Comparison of ENCODE assay signal across 22 cellular contexts in the genomic region with DNA sequence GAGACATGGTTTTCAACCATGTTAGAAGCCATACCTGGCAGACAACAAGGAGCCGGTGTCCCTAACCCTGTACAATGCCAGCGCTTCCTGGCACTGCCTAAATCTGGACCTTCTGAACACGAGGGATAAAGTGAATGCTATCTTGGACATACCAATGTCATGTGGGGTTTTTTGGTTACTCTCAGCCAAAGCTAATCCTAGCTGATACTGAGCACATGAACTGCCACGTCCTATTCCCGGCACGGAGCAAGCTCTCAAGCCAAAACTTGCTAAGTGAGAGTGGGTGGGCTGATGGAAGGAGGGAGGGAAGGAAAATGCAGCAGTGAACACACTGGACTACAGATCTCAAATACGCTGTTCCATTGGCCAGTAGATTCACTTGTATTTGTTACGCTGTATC.
DNase-seq lines count a peak whose midpoint lies in the region; ATAC-seq, FAIRE-seq and TF ChIP-seq lines count a peak whose summit lies in the region.
"Had no signal": no experiment of that assay in that cellular context is flagged by ENCODE, and none has a peak within 500 bp of the region (broad histone marks: within the 10 kb centered on the region; RNA-seq: fewer than 3 reads in every experiment).

No MANE protein-coding gene starts in this region.

- no peaks in the 10 kb centered on the region for H3K9me3 ChIP-seq in neural progenitor cell (ENCODE audit: low read depth)
- H3K9me3 ChIP-seq in kidney (ENCODE audit: control insufficient read depth in 1 of 2, low read length in 2 of 2) = no peaks in the 10 kb centered on the region
- no peaks in the 10 kb centered on the region for H3K9me3 ChIP-seq in spleen
- H3K9me3 ChIP-seq: MG63, Peyer's patch, SJSA1 had no signal

- H3K9ac ChIP-seq in neural progenitor cell = no peak overlapping the region
- H3K9ac ChIP-seq in kidney (ENCODE audit: low read length in 2 of 2) = no peak overlapping the region

- H3K4me3 ChIP-seq in neural progenitor cell (no peak overlapping the region), kidney (ENCODE audit: low read length in 2 of 2) (no peak overlapping the region), spleen (no peak overlapping the region)
- H3K4me3 ChIP-seq: MG63, Peyer's patch, SJSA1 had no signal

- H3K9me3 Mint-ChIP-seq in activated naive CD8-positive, alpha-beta T cell (ENCODE audit: low read depth) = no peaks in the 10 kb centered on the region
- H3K9me3 Mint-ChIP-seq in activated naive CD8-positive, alpha-beta T cell treated with anti-CD3 and anti-CD28 coated beads, Interleukin-2, amount 50 U/mL, for 24 hours = no peaks in the 10 kb centered on the region
- no peaks in the 10 kb centered on the region for H3K9me3 Mint-ChIP-seq in activated CD4-positive, alpha-beta memory T cell treated with anti-CD3 and anti-CD28 coated beads for 36 hours
- peaks cover 21% of the 10 kb centered on the region for H3K9me3 Mint-ChIP-seq in neural progenitor cell
- H3K9me3 Mint-ChIP-seq: CD8-positive, alpha-beta memory T cell had no signal

- H3K27me3 Mint-ChIP-seq in activated naive CD8-positive, alpha-beta T cell = no peaks in the 10 kb centered on the region
- peaks cover 9% of the 10 kb centered on the region for H3K27me3 Mint-ChIP-seq in activated naive CD8-positive, alpha-beta T cell treated with anti-CD3 and anti-CD28 coated beads, Interleukin-2, amount 50 U/mL, for 24 hours
- H3K27me3 Mint-ChIP-seq in activated CD4-positive, alpha-beta memory T cell treated with anti-CD3 and anti-CD28 coated beads for 36 hours = no peaks in the 10 kb centered on the region
- H3K27me3 Mint-ChIP-seq in neural progenitor cell (ENCODE audit: insufficient read depth, low read depth) = peaks cover 5% of the 10 kb centered on the region

- no peak for ATAC-seq in activated naive CD8-positive, alpha-beta T cell treated with anti-CD3 and anti-CD28 coated beads, Interleukin-2, amount 50 U/mL, for 24 hours

- H3K4me2 ChIP-seq in neural progenitor cell = no peak overlapping the region

- H3K36me3 ChIP-seq in neural progenitor cell (no peaks in the 10 kb centered on the region), kidney (ENCODE audit: control insufficient read depth in 1 of 2, insufficient read depth in 2 of 2, low read length in 2 of 2) (no peaks in the 10 kb centered on the region), spleen (no peaks in the 10 kb centered on the region)
- H3K36me3 ChIP-seq: MG63, Peyer's patch, SJSA1 had no signal

- POLR2A ChIA-PET in activated CD4-positive, alpha-beta memory T cell treated with anti-CD3 and anti-CD28 coated beads for 36 hours (lab: Charles Lee) = interaction anchor here (2.5 kb wide), 1 partner anchor 11 kb away, joined by 16 read pairs; no protein-coding TSS in a partner anchor

- TF ChIP-seq CTCF in neural progenitor cell (IDR thresholded peaks at IDR 0.05) = no peak
- TF ChIP-seq CTCF in kidney (IDR thresholded peaks at IDR 0.05; ENCODE audit: borderline replicate concordance, extremely low read depth, insufficient read depth) = no peak
- no peak for TF ChIP-seq CTCF in spleen (IDR thresholded peaks at IDR 0.05 in 8 of 11, conservative IDR thresholded peaks at IDR 0.05 in 3 of 11)

- no peak overlapping the region for H2AFZ ChIP-seq in neural progenitor cell (replicated peaks)

- H3F3A ChIP-seq in neural progenitor cell (ENCODE audit: low read depth) = no peaks in the 10 kb centered on the region

- H3K4me1 ChIP-seq in neural progenitor cell = peaks cover 5% of the 10 kb centered on the region
- H3K4me1 ChIP-seq in kidney (ENCODE audit: control insufficient read depth in 1 of 2, insufficient read depth in 1 of 2, low read depth in 1 of 2, low read length in 2 of 2) = peaks cover 0 to 4% of the 10 kb centered on the region in 2 donors
- H3K4me1 ChIP-seq in spleen = no peaks in the 10 kb centered on the region
- H3K4me1 ChIP-seq: Peyer's patch had no signal

- no peak for DNase-seq in activated naive CD8-positive, alpha-beta T cell treated with anti-CD3 and anti-CD28 coated beads, Interleukin-2, amount 50 U/mL, for 24 hours
- no peak for DNase-seq in GM12891 (ENCODE audit: insufficient read length, low spot score)
- DNase-seq in activated CD4-positive, alpha-beta memory T cell treated with anti-CD3 and anti-CD28 coated beads for 36 hours = no peak
- no peak for DNase-seq in neural progenitor cell (ENCODE audit: low spot score)
- no peak for DNase-seq in kidney
- no peak for DNase-seq in spleen
- DNase-seq: AML-193; C1 segment of cervical spinal cord; Calu3; CD8-positive, alpha-beta memory T cell; GDM1; Kasumi-1; MG63; NCI-H1417; NCI-H1694 treated with DMSO at 0.1 percent for 48 hours; NCI-H2081 treated with DMSO at 0.1 percent for 48 hours; NCI-H2171 treated with DMSO at 0.1 percent for 48 hours; NCI-H526; Peyer's patch had no signal

- FAIRE-seq in GM12891 (lab: Jason Lieb, UNC) (peak; percentile 31), kidney (lab: Jason Lieb, UNC) (no peak)
- FAIRE-seq: H54 had no signal

- H3K27me3 ChIP-seq in neural progenitor cell (no peaks in the 10 kb centered on the region), spleen (replicated peaks in 1 of 7) (peaks cover 0 to 4% (median 0%) of the 10 kb centered on the region in 7 donors)
- H3K27me3 ChIP-seq: MG63, Peyer's patch, SJSA1 had no signal

- CTCF ChIA-PET in activated CD4-positive, alpha-beta memory T cell treated with anti-CD3 and anti-CD28 coated beads for 36 hours (lab: Charles Lee) = interaction anchor here (2.3 kb wide), 1 partner anchor 17 kb away, joined by 5 read pairs; no protein-coding TSS in a partner anchor

- no peak overlapping the region for H3K27ac ChIP-seq in neural progenitor cell
- no peak overlapping the region for H3K27ac ChIP-seq in kidney (ENCODE audit: low read depth in 2 of 2, low read length in 2 of 2)
- no peak overlapping the region for H3K27ac ChIP-seq in spleen
- H3K27ac ChIP-seq: Peyer's patch, SJSA1 had no signal

- H4K20me1 ChIP-seq in neural progenitor cell (ENCODE audit: low read depth) = no peaks in the 10 kb centered on the region

- intact Hi-C loops in activated CD4-positive, alpha-beta memory T cell treated with anti-CD3 and anti-CD28 coated beads for 36 hours (cut with micrococcal nuclease) = loop anchor here (5.0 kb wide), 3 partner anchors 54 to 301 kb away; a partner anchor contains a TSS
- intact Hi-C loops in kidney (cut with DNase I) (no loop called here), spleen (cut with DNase I; ENCODE audit: low total_unique reads) (no loop called here)

- H3K4me3 Mint-ChIP-seq in activated naive CD8-positive, alpha-beta T cell = peak overlapping the region; percentile 27
- H3K4me3 Mint-ChIP-seq in activated naive CD8-positive, alpha-beta T cell treated with anti-CD3 and anti-CD28 coated beads, Interleukin-2, amount 50 U/mL, for 24 hours = no peak overlapping the region
- no peak overlapping the region for H3K4me3 Mint-ChIP-seq in activated CD4-positive, alpha-beta memory T cell treated with anti-CD3 and anti-CD28 coated beads for 36 hours
- H3K4me3 Mint-ChIP-seq in neural progenitor cell = no peak overlapping the region

- H3K4me1 Mint-ChIP-seq in activated naive CD8-positive, alpha-beta T cell (ENCODE audit: low read depth) = peaks cover 29% of the 10 kb centered on the region
- peaks cover 54% of the 10 kb centered on the region for H3K4me1 Mint-ChIP-seq in activated naive CD8-positive, alpha-beta T cell treated with anti-CD3 and anti-CD28 coated beads, Interleukin-2, amount 50 U/mL, for 24 hours
- H3K4me1 Mint-ChIP-seq in activated CD4-positive, alpha-beta memory T cell treated with anti-CD3 and anti-CD28 coated beads for 36 hours (ENCODE audit: low read depth) = peaks cover 56% of the 10 kb centered on the region
- peaks cover 3% of the 10 kb centered on the region for H3K4me1 Mint-ChIP-seq in neural progenitor cell

- H3K36me3 Mint-ChIP-seq in activated naive CD8-positive, alpha-beta T cell = no peaks in the 10 kb centered on the region
- no peaks in the 10 kb centered on the region for H3K36me3 Mint-ChIP-seq in activated naive CD8-positive, alpha-beta T cell treated with anti-CD3 and anti-CD28 coated beads, Interleukin-2, amount 50 U/mL, for 24 hours (ENCODE audit: low read depth)
- H3K36me3 Mint-ChIP-seq in activated CD4-positive, alpha-beta memory T cell treated with anti-CD3 and anti-CD28 coated beads for 36 hours = no peaks in the 10 kb centered on the region
- no peaks in the 10 kb centered on the region for H3K36me3 Mint-ChIP-seq in neural progenitor cell
- H3K36me3 Mint-ChIP-seq: CD8-positive, alpha-beta memory T cell had no signal

- WGBS in spleen, 5 donors = 82 to 93% (median 87%) methylated on average over 7 to 8 of the region's 8 CpGs

- H3K27ac Mint-ChIP-seq in activated naive CD8-positive, alpha-beta T cell = peak overlapping the region; percentile 16
- H3K27ac Mint-ChIP-seq in activated naive CD8-positive, alpha-beta T cell treated with anti-CD3 and anti-CD28 coated beads, Interleukin-2, amount 50 U/mL, for 24 hours = no peak overlapping the region
- H3K27ac Mint-ChIP-seq in activated CD4-positive, alpha-beta memory T cell treated with anti-CD3 and anti-CD28 coated beads for 36 hours = peak overlapping the region; percentile 23
- peak overlapping the region; percentile 69 for H3K27ac Mint-ChIP-seq in neural progenitor cell

- no peak for TF ChIP-seq POLR2A in GM12891 (IDR thresholded peaks at IDR 0.05; ENCODE audit: low read depth, low read length)
- no peak for TF ChIP-seq POLR2A in spleen (IDR thresholded peaks at IDR 0.05)

- no peaks in the 10 kb centered on the region for H3K79me2 ChIP-seq in neural progenitor cell (ENCODE audit: low read depth)

TF ChIP-seq in GM12891, 5 proteins besides CTCF, POLR2A, EP300 and RAD21:
- TF ChIP-seq TAF1 (IDR thresholded peaks at IDR 0.05; ENCODE audit: low read depth, low read length) (no peak), POLR2AphosphoS5 (IDR thresholded peaks at IDR 0.05; ENCODE audit: low read depth, low read length) (no peak), SPI1 (IDR thresholded peaks at IDR 0.05; ENCODE audit: low read depth, low read length) (no peak), POU2F2 (IDR thresholded peaks at IDR 0.05; ENCODE audit: low read depth, low read length) (no peak), PAX5 (IDR thresholded peaks at IDR 0.05; ENCODE audit: insufficient read depth, low read length, severe bottlenecking) (no peak)
TF ChIP-seq in GM12891: peak in this region for 0.
